ENCODE assay signal across 10 cellular contexts in genomic region chr11:1870721-1871466, GRCh38. TPM values are rescaled to one million over a fixed set of nuclear protein-coding genes. Genes with fewer than 3 reads are reported as not detected.
DNase-seq lines count a peak whose midpoint lies in the region; ATAC-seq, FAIRE-seq and TF ChIP-seq lines count a peak whose summit lies in the region.
"Had no signal": no experiment of that assay in that cellular context is flagged by ENCODE, and none has a peak within 500 bp of the region (broad histone marks: within the 10 kb centered on the region; RNA-seq: fewer than 3 reads in every experiment).

No MANE protein-coding gene starts in this region.

- H3K36me3 Mint-ChIP-seq in T-helper 1 cell treated with Interleukin-12 subunit alpha and Interleukin-12 subunit beta and Interleukin-4 antibody, amounts not matched to agents 30 μg/mL and 1 μg/mL, for 36 hours (ENCODE audit: low read depth): peaks cover 8% of the 10 kb centered on the region

- no peak overlapping the region for H2AFZ ChIP-seq in H1 (ENCODE audit: low read length)
- peak overlapping the region; percentile 10 for H2AFZ ChIP-seq in osteoblast (ENCODE audit: low read length)
- no peak overlapping the region for H2AFZ ChIP-seq in PC-3 (ENCODE audit: low read length)

- H3K4me3 Mint-ChIP-seq in T-helper 1 cell treated with Interleukin-12 subunit alpha and Interleukin-12 subunit beta and Interleukin-4 antibody, amounts not matched to agents 30 μg/mL and 1 μg/mL, for 36 hours: peak overlapping the region; percentile 42

- no peak overlapping the region for H3K9ac ChIP-seq in BLaER1
- H3K9ac ChIP-seq in H1 (replicated peaks in 1 of 4; ENCODE audit: extremely low read depth in 1 of 4, low read depth in 3 of 4, low read length in 3 of 4): no peak overlapping the region
- no peak overlapping the region for H3K9ac ChIP-seq in PC-3 (ENCODE audit: low read length)

- no peak for TF ChIP-seq RAD21 in H1 (IDR thresholded peaks at IDR 0.05 in 1 of 2, conservative IDR thresholded peaks at IDR 0.05 in 1 of 2; ENCODE audit: low read depth in 2 of 2, low read length in 2 of 2)

- H3K4me1 Mint-ChIP-seq in T-helper 1 cell treated with Interleukin-12 subunit alpha and Interleukin-12 subunit beta and Interleukin-4 antibody, amounts not matched to agents 30 μg/mL and 1 μg/mL, for 36 hours (ENCODE audit: low read depth): peaks cover 14% of the 10 kb centered on the region

- H3K56ac ChIP-seq in H1 (replicated peaks; ENCODE audit: insufficient read length, low read depth, low read length): no peak overlapping the region

- no peak for TF ChIP-seq EP300 in H1 (IDR thresholded peaks at IDR 0.05; ENCODE audit: borderline replicate concordance in 1 of 2, low read depth in 2 of 2, low read length in 2 of 2)

- H3K27ac ChIP-seq in BLaER1 (no peak overlapping the region), H1 (ENCODE audit: low read depth, low read length) (no peak overlapping the region), osteoblast (ENCODE audit: low read depth, low read length) (no peak overlapping the region), PC-3 (ENCODE audit: low read length) (no peak overlapping the region)

- no peak overlapping the region for H4K5ac ChIP-seq in H1 (ENCODE audit: insufficient read length, low read depth, low read length)

- no peak overlapping the region; the same call in 1 of the 2 replicates for H3K18ac ChIP-seq in H1 (ENCODE audit: extremely low read depth, low read length)

- no peaks in the 10 kb centered on the region for H3K27me3 Mint-ChIP-seq in T-helper 1 cell treated with Interleukin-12 subunit alpha and Interleukin-12 subunit beta and Interleukin-4 antibody, amounts not matched to agents 30 μg/mL and 1 μg/mL, for 36 hours (ENCODE audit: low read depth)

- no peak overlapping the region for H2BK5ac ChIP-seq in H1 (ENCODE audit: low read depth, low read length)

- no peaks in the 10 kb centered on the region for H3K9me3 Mint-ChIP-seq in T-helper 1 cell treated with Interleukin-12 subunit alpha and Interleukin-12 subunit beta and Interleukin-4 antibody, amounts not matched to agents 30 μg/mL and 1 μg/mL, for 36 hours

- POLR2A ChIA-PET in H1 (lab: Charles Lee; ENCODE audit: partially characterized antibody): no interaction called here
- POLR2A ChIA-PET in PC-3 (lab: Charles Lee; ENCODE audit: unreplicated experiment): no interaction called here

- H4K91ac ChIP-seq in H1 (replicated peaks; ENCODE audit: insufficient read length, low read length): no peak overlapping the region

- H3K79me1 ChIP-seq in H1 (ENCODE audit: low read depth, low read length): no peaks in the 10 kb centered on the region

- H3K9me2 ChIP-seq in PC-3 (replicated peaks; ENCODE audit: low read length): no peaks in the 10 kb centered on the region

- no peak overlapping the region for H3K23ac ChIP-seq in H1 (ENCODE audit: insufficient read length)

- H3K9me3 ChIP-seq in BLaER1 (no peaks in the 10 kb centered on the region), H1 (ENCODE audit: insufficient read depth in 2 of 2, low read depth in 1 of 2, low read length in 1 of 2) (no peaks in the 10 kb centered on the region), osteoblast (ENCODE audit: low read depth, low read length) (no peaks in the 10 kb centered on the region), PC-3 (ENCODE audit: low read length) (no peaks in the 10 kb centered on the region)

- whole genome bisulfite sequencing in H1 (ENCODE audit: extremely low coverage in 1 of 2, insufficient coverage in 1 of 2, insufficient read length in 1 of 2, insufficient replicate concordance in 2 of 2, low coverage in 1 of 2, low lambda C conversion rate in 2 of 2, missing lambda C conversion rate in 1 of 2), 2 experiments: 92% methylated on average over 45 of the region's 50 CpGs; no CpG with 5 or more reads in 1 of the 2 experiments

- H3K27ac Mint-ChIP-seq in T-helper 1 cell treated with Interleukin-12 subunit alpha and Interleukin-12 subunit beta and Interleukin-4 antibody, amounts not matched to agents 30 μg/mL and 1 μg/mL, for 36 hours: peak overlapping the region; percentile 49

- no peak overlapping the region for H2BK12ac ChIP-seq in H1 (ENCODE audit: low read depth, low read length)

- FAIRE-seq in H1 (lab: Jason Lieb, UNC) (no peak), GM19239 (lab: Jason Lieb, UNC) (no peak)
- FAIRE-seq: colon had no signal

- peak overlapping the region; percentile 61; the same call in 1 of the 2 replicates for H2BK15ac ChIP-seq in H1 (ENCODE audit: low read length)

- no peak overlapping the region for H2BK120ac ChIP-seq in H1 (replicated peaks; ENCODE audit: low read depth, low read length)

- CTCF ChIA-PET in H1 (lab: Charles Lee; ENCODE audit: partially characterized antibody): interaction anchor here (0.6 to 3.3 kb wide), 17 partner anchors 12 to 434 kb away, joined by 3 to 25 read pairs (median 5); partner anchors contain the start of gene TNNI2
- CTCF ChIA-PET in PC-3 (lab: Charles Lee): no interaction called here

- H3K4me1 ChIP-seq in BLaER1 (peaks cover 85% of the 10 kb centered on the region), H1 (replicated peaks in 1 of 4; ENCODE audit: control insufficient read depth in 3 of 4, insufficient read depth in 4 of 4, low read length in 3 of 4) (no peaks in the 10 kb centered on the region), osteoblast (ENCODE audit: insufficient read depth, low read length) (peaks cover 25% of the 10 kb centered on the region), PC-3 (ENCODE audit: insufficient read depth, low read length) (no peaks in the 10 kb centered on the region)

- no peaks in the 10 kb centered on the region for H3K79me2 ChIP-seq in H1 (ENCODE audit: control insufficient read depth in 1 of 2, insufficient read depth in 2 of 2, low read length in 2 of 2)
- H3K79me2 ChIP-seq in osteoblast (ENCODE audit: insufficient read depth, low read length): no peaks in the 10 kb centered on the region
- no peaks in the 10 kb centered on the region for H3K79me2 ChIP-seq in PC-3 (ENCODE audit: low read length)

- peak overlapping the region; percentile 99 for H3K4me2 ChIP-seq in BLaER1
- H3K4me2 ChIP-seq in H1 (ENCODE audit: insufficient read depth in 1 of 2, low read depth in 2 of 2, low read length in 2 of 2): no peak overlapping the region
- peak overlapping the region; percentile 67 for H3K4me2 ChIP-seq in osteoblast (ENCODE audit: insufficient read depth, low read length)
- H3K4me2 ChIP-seq in PC-3 (ENCODE audit: low read length): no peak overlapping the region

- DNase-seq in H1 (ENCODE audit: low read depth in 1 of 2, low spot score in 2 of 2) (no peak), osteoblast (ENCODE audit: insufficient read length, low spot score, missing footprints) (no peak), PC-3 (no peak), GM19239 (ENCODE audit: insufficient read length, low spot score) (no peak), DMS79 treated with DMSO at 0.1 percent for 48 hours (lab: John Stamatoyannopoulos, UW) (no peak), putamen (ENCODE audit: low spot score) (no peak)

- no peak overlapping the region for H3K4ac ChIP-seq in H1 (replicated peaks; ENCODE audit: insufficient read length, low read depth, low read length)

- peaks cover 53% of the 10 kb centered on the region for H3K27me3 ChIP-seq in BLaER1
- H3K27me3 ChIP-seq in H1 (replicated peaks in 1 of 4; ENCODE audit: control insufficient read depth in 3 of 4, extremely low read depth in 1 of 4, insufficient read depth in 3 of 4, low read length in 3 of 4): peaks cover 0 to 3% (median 0%) of the 10 kb centered on the region in 4 experiments; a peak in 1 of 7 replicates
- H3K27me3 ChIP-seq in osteoblast (ENCODE audit: insufficient read depth, low read length): peaks cover 36% of the 10 kb centered on the region
- H3K27me3 ChIP-seq in PC-3 (ENCODE audit: low read length): peaks cover 32% of the 10 kb centered on the region

- H4K20me1 ChIP-seq in BLaER1 (peaks cover 63% of the 10 kb centered on the region), H1 (replicated peaks in 1 of 2; ENCODE audit: control insufficient read depth in 1 of 2, insufficient read depth in 2 of 2, low read length in 2 of 2) (no peaks in the 10 kb centered on the region), osteoblast (ENCODE audit: insufficient read depth, low read length) (no peaks in the 10 kb centered on the region), PC-3 (ENCODE audit: low read length) (no peaks in the 10 kb centered on the region)

- H3K14ac ChIP-seq in H1 (ENCODE audit: insufficient read length): no peak overlapping the region

- no TSS peak for BruUV-seq in PC-3 (replicated peaks; lab: Mats Ljungman, UMichigan)

- no peak overlapping the region for H2BK20ac ChIP-seq in H1 (ENCODE audit: low read length)

- intact Hi-C loops in PC-3 (cut with micrococcal nuclease): no loop called here

- H3K36me3 ChIP-seq in BLaER1 (no peaks in the 10 kb centered on the region), H1 (ENCODE audit: control insufficient read depth in 2 of 4, insufficient read depth in 4 of 4, low read length in 3 of 4) (no peaks in the 10 kb centered on the region), osteoblast (ENCODE audit: insufficient read depth, low read length) (no peaks in the 10 kb centered on the region), PC-3 (ENCODE audit: low read depth, low read length) (no peaks in the 10 kb centered on the region)

- ATAC-seq in PC-3: no peak; the same call in 1 of the 2 replicates

- no peak overlapping the region for H4K8ac ChIP-seq in H1 (ENCODE audit: extremely low read depth, insufficient read depth, low read length)

- no peak overlapping the region for H2AK5ac ChIP-seq in H1 (ENCODE audit: low read depth, low read length)

- TF ChIP-seq CTCF in H1 (IDR thresholded peaks at IDR 0.05; ENCODE audit: control extremely low read depth in 1 of 3, insufficient read depth in 1 of 3, low read depth in 1 of 3, low read length in 3 of 3) (no peak), osteoblast (IDR thresholded peaks at IDR 0.05; ENCODE audit: extremely low read depth, low read depth, low read length) (no peak), PC-3 (conservative IDR thresholded peaks at IDR 0.05; ENCODE audit: low read depth, low read length) (no peak)

- H3K23me2 ChIP-seq in H1 (ENCODE audit: low read depth, low read length): no peaks in the 10 kb centered on the region; the same call in 1 of the 2 replicates

- no peak overlapping the region for H3K4me3 ChIP-seq in BLaER1
- H3K4me3 ChIP-seq in H1 (ENCODE audit: extremely low read depth in 1 of 4, insufficient read depth in 2 of 4, low read depth in 3 of 4, low read length in 4 of 4): no peak overlapping the region
- peak overlapping the region; percentile 63 for H3K4me3 ChIP-seq in osteoblast (ENCODE audit: insufficient read depth, low read length)
- H3K4me3 ChIP-seq in PC-3 (ENCODE audit: low read length): no peak overlapping the region

- no peaks in the 10 kb centered on the region for H3F3A ChIP-seq in PC-3 (ENCODE audit: low read length, unreplicated experiment)

- TF ChIP-seq POLR2A in H1 (IDR thresholded peaks at IDR 0.05; ENCODE audit: control extremely low read depth in 1 of 2, low read depth in 2 of 2, low read length in 2 of 2): no peak

RNA-seq across cellular contexts. Expression of gene LSP1, which starts 18.0 kb away (rescaled TPM):
- not detected in 2 replicates for total RNA-seq in H1 (2021; fragmentation: NEBNext Ultra II Directional; extraction: Animal tissue kit (Norgen Biotek cat#: 25700))
- 0.03 TPM in 1 of 2 replicates, not detected in the other for polyA plus RNA-seq in H1 (2011; rRNA removed)
- not detected for polyA plus RNA-seq in H1 (2011; cell fraction: cytosol; rRNA removed)
- polyA plus RNA-seq in H1 (2011; cell fraction: nucleus; rRNA removed): not detected
- 0.11 TPM in 1 of 4 replicates, not detected in the others for polyA plus RNA-seq in H1 (2012, experiment 1 of 2)
- polyA plus RNA-seq in H1 (2012, experiment 2 of 2): not detected
- polyA plus RNA-seq in H1 (2013, experiment 1 of 2): 0.16 TPM
- 0.07 TPM for polyA plus RNA-seq in H1 (2013, experiment 2 of 2)
- not detected in 2 replicates for polyA minus RNA-seq in H1 (2011; rRNA and poly(A)+ RNA removed)
- polyA minus RNA-seq in H1 (2011; cell fraction: cytosol; rRNA and poly(A)+ RNA removed): not detected
- not detected for polyA minus RNA-seq in H1 (2011; cell fraction: nucleus; rRNA and poly(A)+ RNA removed)
- total RNA-seq in osteoblast (41.0 and 54.6 TPM in 2 replicates), PC-3 (2014; rRNA removed) (not detected in 2 replicates)
- total RNA-seq: SK-MEL-5 had no signal

RNA-seq across cellular contexts. Expression of gene PRR33, which starts 20.8 kb away (rescaled TPM):
- not detected in 2 replicates for total RNA-seq in H1 (2021; fragmentation: NEBNext Ultra II Directional; extraction: Animal tissue kit (Norgen Biotek cat#: 25700))
- polyA plus RNA-seq in H1 (2011; rRNA removed): 0.02 and 0.08 TPM in 2 replicates
- polyA plus RNA-seq in H1 (2011; cell fraction: cytosol; rRNA removed): 0.03 TPM
- polyA plus RNA-seq in H1 (2011; cell fraction: nucleus; rRNA removed): 0.04 TPM
- polyA plus RNA-seq in H1 (2012, experiment 1 of 2): 0.06 TPM in 1 of 4 replicates, not detected in the others
- polyA plus RNA-seq in H1 (2012, experiment 2 of 2): not detected
- 0.02 TPM for polyA plus RNA-seq in H1 (2013, experiment 1 of 2)
- polyA plus RNA-seq in H1 (2013, experiment 2 of 2): 0.02 TPM
- not detected in 2 replicates for polyA minus RNA-seq in H1 (2011; rRNA and poly(A)+ RNA removed)
- polyA minus RNA-seq in H1 (2011; cell fraction: cytosol; rRNA and poly(A)+ RNA removed): not detected
- not detected for polyA minus RNA-seq in H1 (2011; cell fraction: nucleus; rRNA and poly(A)+ RNA removed)
- not detected in 2 replicates for total RNA-seq in osteoblast
- total RNA-seq in PC-3 (2014; rRNA removed): not detected in 2 replicates
- total RNA-seq: SK-MEL-5 had no signal

RNA-seq across cellular contexts. Expression of gene TNNI2, which starts 32.1 kb away (rescaled TPM):
- not detected in 2 replicates for total RNA-seq in H1 (2021; fragmentation: NEBNext Ultra II Directional; extraction: Animal tissue kit (Norgen Biotek cat#: 25700))
- polyA plus RNA-seq in H1 (2011; rRNA removed): 0.39 TPM in 1 of 2 replicates, not detected in the other
- not detected for polyA plus RNA-seq in H1 (2011; cell fraction: cytosol; rRNA removed)
- 0.33 TPM for polyA plus RNA-seq in H1 (2011; cell fraction: nucleus; rRNA removed)
- polyA plus RNA-seq in H1 (2012, experiment 1 of 2): 0.41 TPM in 1 of 4 replicates, not detected in the others
- not detected for polyA plus RNA-seq in H1 (2012, experiment 2 of 2)
- polyA plus RNA-seq in H1 (2013, experiment 1 of 2): 0.12 TPM
- not detected for polyA plus RNA-seq in H1 (2013, experiment 2 of 2)
- not detected in 2 replicates for polyA minus RNA-seq in H1 (2011; rRNA and poly(A)+ RNA removed)
- not detected for polyA minus RNA-seq in H1 (2011; cell fraction: cytosol; rRNA and poly(A)+ RNA removed)
- not detected for polyA minus RNA-seq in H1 (2011; cell fraction: nucleus; rRNA and poly(A)+ RNA removed)
- total RNA-seq in osteoblast: not detected in 2 replicates
- total RNA-seq in PC-3 (2014; rRNA removed): 0.55 TPM in 1 of 2 replicates, not detected in the other
- total RNA-seq: SK-MEL-5 had no signal

RNA-seq across cellular contexts. Expression of gene SYT8, which starts 36.1 kb away (rescaled TPM):
- not detected in 2 replicates for total RNA-seq in H1 (2021; fragmentation: NEBNext Ultra II Directional; extraction: Animal tissue kit (Norgen Biotek cat#: 25700))
- not detected in 2 replicates for polyA plus RNA-seq in H1 (2011; rRNA removed)
- not detected for polyA plus RNA-seq in H1 (2011; cell fraction: cytosol; rRNA removed)
- 0.27 TPM for polyA plus RNA-seq in H1 (2011; cell fraction: nucleus; rRNA removed)
- polyA plus RNA-seq in H1 (2012, experiment 1 of 2): not detected in 4 replicates
- not detected for polyA plus RNA-seq in H1 (2012, experiment 2 of 2)
- not detected for polyA plus RNA-seq in H1 (2013, experiment 1 of 2)
- polyA plus RNA-seq in H1 (2013, experiment 2 of 2): 0.04 TPM
- not detected in 2 replicates for polyA minus RNA-seq in H1 (2011; rRNA and poly(A)+ RNA removed)
- not detected for polyA minus RNA-seq in H1 (2011; cell fraction: cytosol; rRNA and poly(A)+ RNA removed)
- polyA minus RNA-seq in H1 (2011; cell fraction: nucleus; rRNA and poly(A)+ RNA removed): not detected
- total RNA-seq in osteoblast: 0.36 and 0.59 TPM in 2 replicates
- total RNA-seq in PC-3 (2014; rRNA removed): 4.7 and 7.8 TPM in 2 replicates
- total RNA-seq: SK-MEL-5 had no signal

RNA-seq across cellular contexts. Expression of gene TNNT3, which starts 48.6 kb away (rescaled TPM):
- not detected in 2 replicates for total RNA-seq in H1 (2021; fragmentation: NEBNext Ultra II Directional; extraction: Animal tissue kit (Norgen Biotek cat#: 25700))
- polyA plus RNA-seq in H1 (2011; rRNA removed): not detected in 2 replicates
- not detected for polyA plus RNA-seq in H1 (2011; cell fraction: cytosol; rRNA removed)
- polyA plus RNA-seq in H1 (2011; cell fraction: nucleus; rRNA removed): not detected
- polyA plus RNA-seq in H1 (2012, experiment 1 of 2): not detected in 4 replicates
- not detected for polyA plus RNA-seq in H1 (2012, experiment 2 of 2)
- polyA plus RNA-seq in H1 (2013, experiment 1 of 2): 0.14 TPM
- not detected for polyA plus RNA-seq in H1 (2013, experiment 2 of 2)
- not detected in 2 replicates for polyA minus RNA-seq in H1 (2011; rRNA and poly(A)+ RNA removed)
- not detected for polyA minus RNA-seq in H1 (2011; cell fraction: cytosol; rRNA and poly(A)+ RNA removed)
- not detected for polyA minus RNA-seq in H1 (2011; cell fraction: nucleus; rRNA and poly(A)+ RNA removed)
- total RNA-seq in osteoblast (not detected in 2 replicates), PC-3 (2014; rRNA removed) (not detected in 2 replicates)
- total RNA-seq: SK-MEL-5 had no signal

Comparison
In these comparisons a context has a peak if more than half of its experiments do, and no peak if none do; other contexts are left out.
1. H3K4me2 ChIP-seq: peak in BLaER1 (single experiment) and osteoblast (single experiment); none in H1 (0 of 2) and PC-3 (single experiment).
2. RNA of gene LSP1, which starts 18.0 kb away (total RNA-seq): 41.0 to 54.6 TPM in osteoblast; not detected in H1 and not detected in PC-3; every median in the first group is over 10 times any median in the second.